21 cellular contexts compared by ENCODE assay signal in the genomic region with DNA sequence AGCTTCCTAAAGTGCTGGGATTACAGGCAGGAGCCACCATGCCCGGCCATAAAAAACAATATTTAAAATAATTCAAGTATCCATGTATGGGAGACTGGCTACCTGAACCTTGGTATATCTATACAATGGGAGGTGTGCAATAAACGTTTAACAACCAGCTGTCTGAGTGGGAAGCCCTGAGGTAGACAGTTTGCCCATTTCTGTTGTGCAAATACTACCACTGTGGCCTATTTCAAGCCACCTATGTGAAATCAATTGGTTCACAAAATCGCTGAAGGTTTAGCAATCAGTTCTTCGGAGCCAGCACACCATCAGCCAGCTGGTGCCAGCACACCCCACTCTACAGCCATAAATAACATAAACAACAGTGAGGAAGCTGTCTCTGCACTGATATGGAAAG. TPM values are rescaled to one million over a fixed set of nuclear protein-coding genes. Genes with fewer than 3 reads are reported as not detected.
DNase-seq lines count a peak whose midpoint lies in the region; ATAC-seq and TF ChIP-seq lines count a peak whose summit lies in the region.
"Had no signal": no experiment of that assay in that cellular context is flagged by ENCODE, and none has a peak within 500 bp of the region (broad histone marks: within the 10 kb centered on the region; RNA-seq: fewer than 3 reads in every experiment).

No MANE protein-coding gene starts in this region.

- peaks cover 8% of the 10 kb centered on the region for H3K9me3 Mint-ChIP-seq in activated CD4-positive, alpha-beta T cell treated with anti-CD3 and anti-CD28 coated beads, Interleukin-2, amount 10 ng/mL, durations not matched to agents 24 days and 14 days

- no peak overlapping the region for H2BK12ac ChIP-seq in mesenchymal stem cell (ENCODE audit: low read length in 2 of 2)

- H3K36me3 Mint-ChIP-seq in activated CD4-positive, alpha-beta T cell treated with anti-CD3 and anti-CD28 coated beads, Interleukin-2, amount 10 ng/mL, durations not matched to agents 24 days and 14 days (ENCODE audit: low read depth) = no peaks in the 10 kb centered on the region
- H3K36me3 Mint-ChIP-seq: CD8-positive, alpha-beta T cell had no signal

- DNase-seq in AG10803 (ENCODE audit: low read depth) (peak; percentile 5), IMR-90 (no peak), NOMO-1 treated with dmso at 0.1 percent for 144 hours (lab: John Stamatoyannopoulos, UW; ENCODE audit: unreplicated experiment) (peak; percentile 6), mesenchymal stem cell (peak; percentile 11), WERI-Rb-1 (no peak)
- no peak for DNase-seq in activated CD4-positive, alpha-beta T cell treated with anti-CD3 and anti-CD28 coated beads, Interleukin-2, amount 10 ng/mL, durations not matched to agents 24 days and 14 days
- no peak for DNase-seq in activated T-cell treated with anti-CD3 and anti-CD28 coated beads, Interleukin-2, amount 50 U/mL, for 1 hour
- DNase-seq: Caco-2; CD8-positive, alpha-beta T cell; DMS79 treated with DMSO at 0.1 percent for 48 hours; Karpas-422; NCI-H1417; NCI-H1694; NCI-H2081; NCI-H2227 treated with DMSO at 0.1 percent for 48 hours; NCI-H526 treated with DMSO at 0.1 percent for 48 hours had no signal

- H3K79me1 ChIP-seq in IMR-90 (ENCODE audit: low read depth in 1 of 2, low read length in 2 of 2) (no peaks in the 10 kb centered on the region), mesenchymal stem cell (replicated peaks; ENCODE audit: low read length, poor library complexity, severe bottlenecking) (no peaks in the 10 kb centered on the region)

- CTCF ChIA-PET in IMR-90 (lab: Yijun Ruan, JAX) = interaction anchor here (0.6 to 1.8 kb wide), 3 partner anchors 153 to 275 kb away, joined by 3 to 7 read pairs (median 4); no protein-coding TSS in a partner anchor

- intact Hi-C loops in IMR-90 (cut with micrococcal nuclease) = loop anchor here (2.0 kb wide), 1 partner anchor 78 kb away; no protein-coding TSS in a partner anchor
- intact Hi-C loops in activated CD4-positive, alpha-beta T cell treated with anti-CD3 and anti-CD28 coated beads, Interleukin-2, amount 10 ng/mL, durations not matched to agents 24 days and 14 days (cut with micrococcal nuclease) = no loop called here

- H4K5ac ChIP-seq in IMR-90 (ENCODE audit: low read depth, low read length) = no peak overlapping the region

- in situ Hi-C loops in IMR-90 (cut with MboI; ENCODE audit: low sequenced_read_pairs) = loop anchor here (10.0 kb wide), 1 partner anchor 298 kb away; no protein-coding TSS in a partner anchor

- H3K9ac ChIP-seq in IMR-90 (ENCODE audit: low read depth, low read length) (no peak overlapping the region), mesenchymal stem cell (ENCODE audit: low read length) (no peak overlapping the region)

- H3K4ac ChIP-seq in IMR-90 (ENCODE audit: low read depth, low read length) (no peak overlapping the region), mesenchymal stem cell (ENCODE audit: low read depth in 1 of 2, low read length in 2 of 2) (no peak overlapping the region)

- no peak for TF ChIP-seq POLR2A in IMR-90 (IDR thresholded peaks at IDR 0.05; ENCODE audit: low read depth, low read length)

- no CpG with 5 or more reads among the region's 4 CpGs for WGBS in IMR-90 (ENCODE audit: extremely low coverage in 2 of 2, insufficient read length in 1 of 2), 2 experiments
- 48% methylated on average over 3 of the region's 4 CpGs for WGBS in mesenchymal stem cell

- H3K4me1 ChIP-seq in IMR-90 (ENCODE audit: control insufficient read depth, insufficient read depth, low read length) (0 out of 2 replicates have a peak, but pooled peaks cover 1% of the 10 kb centered on the region), mesenchymal stem cell (ENCODE audit: control insufficient read depth, insufficient read depth, low read depth, low read length) (peaks cover 3% of the 10 kb centered on the region)
- H3K4me1 ChIP-seq: Caco-2 had no signal

- ATAC-seq in IMR-90 (ENCODE audit: low read depth) (peak; percentile 64), HG03139 (IDR thresholded peaks at IDR 0.05; ENCODE audit: unreplicated experiment) (no peak)
- ATAC-seq: CD8-positive, alpha-beta T cell; HCT116; SK-N-SH treated with all-trans-retinoic acid at 6 μM for 48 hours had no signal

- H4K91ac ChIP-seq in IMR-90 (ENCODE audit: insufficient read depth, low read depth, low read length) = no peak overlapping the region
- no peak overlapping the region for H4K91ac ChIP-seq in mesenchymal stem cell (ENCODE audit: low read length)

- H2BK5ac ChIP-seq in IMR-90 (ENCODE audit: low read depth, low read length, poor library complexity, severe bottlenecking) = no peak overlapping the region
- no peak overlapping the region for H2BK5ac ChIP-seq in mesenchymal stem cell (ENCODE audit: low read depth, low read length, poor library complexity, severe bottlenecking)

- H3K27me3 Mint-ChIP-seq in activated CD4-positive, alpha-beta T cell treated with anti-CD3 and anti-CD28 coated beads, Interleukin-2, amount 10 ng/mL, durations not matched to agents 24 days and 14 days = peaks cover 5% of the 10 kb centered on the region
- H3K27me3 Mint-ChIP-seq: B cell had no signal

- H3K27me3 ChIP-seq in IMR-90 (ENCODE audit: control insufficient read depth, insufficient read depth, low read length) (no peaks in the 10 kb centered on the region), mesenchymal stem cell (ENCODE audit: control insufficient read depth in 1 of 2, insufficient read depth in 1 of 2, low read length in 2 of 2) (no peaks in the 10 kb centered on the region), WERI-Rb-1 (ENCODE audit: insufficient read depth, low read depth, severe bottlenecking) (no peaks in the 10 kb centered on the region)

- H3K27ac Mint-ChIP-seq in activated CD4-positive, alpha-beta T cell treated with anti-CD3 and anti-CD28 coated beads, Interleukin-2, amount 10 ng/mL, durations not matched to agents 24 days and 14 days = no peak overlapping the region
- H3K27ac Mint-ChIP-seq: B cell; CD8-positive, alpha-beta T cell had no signal

- no peak overlapping the region for H2BK120ac ChIP-seq in IMR-90 (ENCODE audit: low read depth, low read length)
- no peak overlapping the region for H2BK120ac ChIP-seq in mesenchymal stem cell (ENCODE audit: low read depth, low read length)

- no peaks in the 10 kb centered on the region for H4K20me1 ChIP-seq in IMR-90 (ENCODE audit: insufficient read depth, low read length)

- no peak overlapping the region for H3K4me2 ChIP-seq in IMR-90 (ENCODE audit: low read depth, low read length)
- H3K4me2 ChIP-seq in mesenchymal stem cell (ENCODE audit: low read length, poor library complexity, severe bottlenecking) = no peak overlapping the region

- H3K4me1 Mint-ChIP-seq in activated CD4-positive, alpha-beta T cell treated with anti-CD3 and anti-CD28 coated beads, Interleukin-2, amount 10 ng/mL, durations not matched to agents 24 days and 14 days = peaks cover 10% of the 10 kb centered on the region

- no peak overlapping the region for H2AK5ac ChIP-seq in IMR-90 (ENCODE audit: low read depth, low read length)
- H2AK5ac ChIP-seq in mesenchymal stem cell (ENCODE audit: low read length, severe bottlenecking) = no peak overlapping the region

- H4K8ac ChIP-seq in IMR-90 (ENCODE audit: low read depth in 2 of 2, low read length in 2 of 2) (no peak overlapping the region), mesenchymal stem cell (ENCODE audit: low read length) (no peak overlapping the region)

- no peak overlapping the region for H3K4me3 Mint-ChIP-seq in activated CD4-positive, alpha-beta T cell treated with anti-CD3 and anti-CD28 coated beads, Interleukin-2, amount 10 ng/mL, durations not matched to agents 24 days and 14 days
- H3K4me3 Mint-ChIP-seq: B cell; CD8-positive, alpha-beta T cell had no signal

- no peak overlapping the region for H2AFZ ChIP-seq in IMR-90 (replicated peaks; ENCODE audit: low read length, poor library complexity)
- H2AFZ ChIP-seq in mesenchymal stem cell (ENCODE audit: low read depth, low read length) = no peak overlapping the region

- H3K14ac ChIP-seq in IMR-90 (replicated peaks; ENCODE audit: low read depth, low read length) (no peak overlapping the region), mesenchymal stem cell (ENCODE audit: low read length in 2 of 2) (no peak overlapping the region)

- no TSS peak for BruUV-seq in IMR-90 (replicated peaks; lab: Mats Ljungman, UMichigan)

- no peak overlapping the region for H2AK9ac ChIP-seq in IMR-90 (replicated peaks; ENCODE audit: low read depth, low read length, poor library complexity)

- no peak overlapping the region for H2BK20ac ChIP-seq in IMR-90 (ENCODE audit: low read depth, low read length)

- no peak overlapping the region for H2BK15ac ChIP-seq in IMR-90 (ENCODE audit: low read depth, low read length)
- no peak overlapping the region for H2BK15ac ChIP-seq in mesenchymal stem cell (ENCODE audit: low read depth, poor library complexity, severe bottlenecking)

- no peak for TF ChIP-seq CTCF in AG10803 (conservative IDR thresholded peaks at IDR 0.05; ENCODE audit: low read length)
- TF ChIP-seq CTCF in IMR-90 (conservative IDR thresholded peaks at IDR 0.05; ENCODE audit: low read depth, low read length) = peak; percentile 32
- no peak for TF ChIP-seq CTCF in WERI-Rb-1 (IDR thresholded peaks at IDR 0.05; ENCODE audit: low read depth, low read length)

- no peak overlapping the region for H3K18ac ChIP-seq in IMR-90 (ENCODE audit: low read depth, low read length)
- no peak overlapping the region for H3K18ac ChIP-seq in mesenchymal stem cell (ENCODE audit: low read depth in 1 of 2, low read length in 2 of 2)

- no peaks in the 10 kb centered on the region for H3K36me3 ChIP-seq in IMR-90 (ENCODE audit: control insufficient read depth, insufficient read depth, low read length)
- no peaks in the 10 kb centered on the region for H3K36me3 ChIP-seq in mesenchymal stem cell (ENCODE audit: control insufficient read depth in 1 of 2, insufficient read depth in 2 of 2, low read depth in 1 of 2, low read length in 2 of 2)
- no peaks in the 10 kb centered on the region for H3K36me3 ChIP-seq in WERI-Rb-1

- no peak overlapping the region for H3K56ac ChIP-seq in IMR-90 (ENCODE audit: extremely low read depth, insufficient read depth, low read length)

- POLR2A ChIA-PET in IMR-90 (lab: Charles Lee; ENCODE audit: unreplicated experiment) = no interaction called here

- H3K9me3 ChIP-seq in IMR-90 (ENCODE audit: control insufficient read depth, insufficient read depth, low read length) (no peaks in the 10 kb centered on the region), mesenchymal stem cell (ENCODE audit: control insufficient read depth, low read length) (no peaks in the 10 kb centered on the region), WERI-Rb-1 (ENCODE audit: severe bottlenecking) (no peaks in the 10 kb centered on the region)
- H3K9me3 ChIP-seq: Caco-2 had no signal

- H3K9me1 ChIP-seq in IMR-90 (ENCODE audit: insufficient read depth, low read length) = no peaks in the 10 kb centered on the region

- TF ChIP-seq RAD21 in IMR-90 (IDR thresholded peaks at IDR 0.05; ENCODE audit: low read length) = peak; percentile 24; the same call in 1 of the 2 replicates

- H3K4me3 ChIP-seq in AG10803 (ENCODE audit: low read length) (no peak overlapping the region), IMR-90 (ENCODE audit: insufficient read depth, low read depth, low read length) (no peak overlapping the region), mesenchymal stem cell (ENCODE audit: insufficient read depth in 1 of 2, low read depth in 1 of 2, low read length in 2 of 2) (no peak overlapping the region), WERI-Rb-1 (ENCODE audit: low read depth, low read length) (no peak overlapping the region)

- dilution Hi-C loops in IMR-90 (cut with HindIII; ENCODE audit: low sequenced_read_pairs, unreplicated experiment) = no loop called here

- H3K23ac ChIP-seq in IMR-90 (ENCODE audit: low read depth, low read length) (no peak overlapping the region), mesenchymal stem cell (ENCODE audit: low read length in 2 of 2) (no peak overlapping the region)

- H3K27ac ChIP-seq in IMR-90 (ENCODE audit: insufficient read depth, low read length) (no peak overlapping the region), mesenchymal stem cell (ENCODE audit: low read length, poor library complexity, severe bottlenecking) (no peak overlapping the region), WERI-Rb-1 (no peak overlapping the region)
- H3K27ac ChIP-seq: C4-2B had no signal

RNA-seq across cellular contexts. Expression of gene KDM8, which starts 46.8 kb away (rescaled TPM):
- 3.2 and 3.6 TPM in 2 replicates for total RNA-seq in IMR-90 (2012; rRNA removed)
- 3.8 and 4.3 TPM in 2 replicates for polyA plus RNA-seq in IMR-90 (2012; rRNA removed)
- 2.5 and 3.1 TPM in 2 replicates for polyA plus RNA-seq in IMR-90 (2012; cell fraction: cytosol; rRNA removed)
- polyA plus RNA-seq in IMR-90 (2012; cell fraction: nucleus; rRNA removed; ENCODE audit: low replicate concordance) = 8.7 and 13.5 TPM in 2 replicates
- polyA plus RNA-seq in mesenchymal stem cell (2013, experiment 1 of 2) = 1.9 TPM
- 1.7 TPM for polyA plus RNA-seq in mesenchymal stem cell (2013, experiment 2 of 2)
- total RNA-seq in activated CD4-positive, alpha-beta T cell treated with anti-CD3 and anti-CD28 coated beads, Interleukin-2, amount 10 ng/mL, durations not matched to agents 24 days and 14 days = 11.0 and 13.6 TPM in 2 replicates

Comparison
In these comparisons a context has a peak if more than half of its experiments do, and no peak if none do; other contexts are left out.
1. DNase-seq: peak in AG10803 (single experiment), NOMO-1 treated with dmso at 0.1 percent for 144 hours (single experiment) and mesenchymal stem cell (single experiment); none in IMR-90 (single experiment), WERI-Rb-1 (single experiment), activated CD4-positive, alpha-beta T cell treated with anti-CD3 and anti-CD28 coated beads, Interleukin-2, amount 10 ng/mL, durations not matched to agents 24 days and 14 days (single experiment) and activated T-cell treated with anti-CD3 and anti-CD28 coated beads, Interleukin-2, amount 50 U/mL, for 1 hour (single experiment).